ENCODE assay signal across 8 cellular contexts in the genomic region with DNA sequence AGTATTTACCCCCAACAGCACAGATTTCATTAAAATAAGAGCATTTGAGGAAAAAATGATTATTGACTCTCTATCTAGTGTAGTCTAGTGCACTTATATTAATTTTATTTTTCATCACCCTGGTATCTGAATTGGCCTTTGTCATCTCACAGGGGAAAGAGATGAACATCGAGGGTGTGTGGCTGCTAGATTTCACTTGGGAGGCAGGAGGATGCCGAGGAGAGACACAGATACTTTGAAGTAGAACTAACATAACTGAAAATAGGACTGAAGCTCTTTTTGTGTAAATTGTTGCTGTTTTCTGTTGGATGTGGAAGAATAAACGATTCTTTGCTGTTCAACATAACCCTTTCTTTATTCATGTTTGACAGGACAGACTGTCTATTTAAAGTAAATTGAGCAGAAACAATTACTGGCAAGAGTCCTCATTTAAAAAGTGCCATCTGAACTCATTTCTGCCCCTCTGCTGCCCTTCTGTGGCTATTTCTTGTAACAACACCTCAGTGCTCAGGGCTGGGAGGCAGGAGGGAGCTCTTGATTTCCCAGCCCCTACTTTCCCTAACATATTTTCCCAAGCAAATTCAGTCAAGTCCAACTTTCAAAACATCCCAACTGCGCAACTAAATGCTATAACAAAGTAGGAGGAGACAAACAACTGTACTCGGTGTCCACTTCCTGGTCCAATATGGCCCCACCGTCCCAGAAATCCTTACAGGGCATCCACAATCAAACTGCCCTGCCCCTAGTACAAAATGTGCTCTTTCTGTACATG. TPM values are rescaled to one million over a fixed set of nuclear protein-coding genes. Genes with fewer than 3 reads are reported as not detected.
DNase-seq lines count a peak whose midpoint lies in the region; ATAC-seq and TF ChIP-seq lines count a peak whose summit lies in the region.

No MANE protein-coding gene starts in this region.

- H3K4me1 ChIP-seq in Peyer's patch: peaks cover 0 to 6% (median 0%) of the 10 kb centered on the region in 4 donors

- H3K27ac ChIP-seq in Peyer's patch: no peak overlapping the region

- TF ChIP-seq POLR2A in Peyer's patch (IDR thresholded peaks at IDR 0.05): no peak

- POLR2A ChIA-PET in AG04449 (lab: Yijun Ruan, JAX): no interaction called here

- TF ChIP-seq CTCF in AG04449 (IDR thresholded peaks at IDR 0.05; ENCODE audit: insufficient read depth, low read length, missing control alignments) (peak; percentile 74), GM12874 (IDR thresholded peaks at IDR 0.05; ENCODE audit: insufficient read depth, low read depth, low read length) (peak; percentile 64), Peyer's patch (IDR thresholded peaks at IDR 0.05) (peak in 5 of 6 experiments; percentile 39 to 69 (median 65)), cardiac fibroblast (IDR thresholded peaks at IDR 0.05; ENCODE audit: low read depth, low read length) (peak; percentile 73), kidney epithelial cell (IDR thresholded peaks at IDR 0.05; ENCODE audit: insufficient read depth, low read length, poor library complexity, severe bottlenecking) (peak; percentile 77)

- H3K36me3 ChIP-seq in Peyer's patch (no peaks in the 10 kb centered on the region), kidney epithelial cell (ENCODE audit: control insufficient read depth, insufficient read depth, low read length) (no peaks in the 10 kb centered on the region)

- H3K4me3 ChIP-seq in AG04449 (ENCODE audit: low read depth, low read length): no peak overlapping the region
- no peak overlapping the region for H3K4me3 ChIP-seq in Peyer's patch
- H3K4me3 ChIP-seq in cardiac fibroblast (replicated peaks in 1 of 2; ENCODE audit: low read depth in 2 of 2, low read length in 2 of 2): no peak overlapping the region
- no peak overlapping the region for H3K4me3 ChIP-seq in kidney epithelial cell (ENCODE audit: low read depth, low read length)

- H3K9me3 ChIP-seq in Peyer's patch: no peaks in the 10 kb centered on the region

- no peaks in the 10 kb centered on the region for H3K27me3 ChIP-seq in Peyer's patch
- no peaks in the 10 kb centered on the region for H3K27me3 ChIP-seq in kidney epithelial cell (ENCODE audit: control insufficient read depth, insufficient read depth, low read length)

- DNase-seq in AG04449 (ENCODE audit: low read depth, low spot score) (no peak), LHCN-M2 (ENCODE audit: low read depth) (peak; percentile 61), Peyer's patch (peak in 1 of 3 donors; percentile 61), cardiac fibroblast (ENCODE audit: low read depth in 2 of 2) (peak; percentile 79 to 86), kidney epithelial cell (ENCODE audit: low read depth) (peak; percentile 23)
- peak; percentile 27 for DNase-seq in stimulated activated CD4-positive, alpha-beta T cell treated with anti-CD3 and anti-CD28 coated beads, Interleukin-4, amount 100 ng/mL, for 24 hours

- CTCF ChIA-PET in AG04449 (lab: Yijun Ruan, JAX): interaction anchor here (0.7 to 5.6 kb wide), 67 partner anchors 10 to 714 kb away, joined by 3 to 110 read pairs (median 4); a partner anchor contains a TSS

- no peak for ATAC-seq in HG02840 (IDR thresholded peaks at IDR 0.05; ENCODE audit: low FRiP score, unreplicated experiment)

RNA-seq across cellular contexts. Expression of a gene that starts 15.6 kb away (rescaled TPM):
- total RNA-seq in LHCN-M2 (2014; rRNA removed): not detected in 2 replicates
- polyA plus RNA-seq in LHCN-M2 (2012): not detected
- not detected for total RNA-seq in Peyer's patch
- not detected in 2 replicates for total RNA-seq in kidney epithelial cell
